Comparison of ENCODE assay signal across 9 cellular contexts in genomic region chr20:23683807-23684206, GRCh38. TPM values are rescaled to one million over a fixed set of nuclear protein-coding genes. Genes with fewer than 3 reads are reported as not detected.
"Had no signal": no experiment of that assay in that cellular context is flagged by ENCODE, and none has a peak within 500 bp of the region (broad histone marks: within the 10 kb centered on the region; RNA-seq: fewer than 3 reads in every experiment).

No MANE protein-coding gene starts in this region.

- H3K27ac ChIP-seq: GM23248, HL-60 had no signal

- H3K36me3 ChIP-seq: HAP-1 had no signal

- H3K4me1 ChIP-seq: HAP-1 had no signal

- H3K4me3 ChIP-seq: GM23248, HAP-1 had no signal

- H3K9me3 ChIP-seq: HAP-1 had no signal

- DNase-seq: GM23248, GOT3, H7, HFFc6 had no signal

RNA-seq across cellular contexts. Expression of gene CST4, which starts 5.0 kb away (rescaled TPM):
- total RNA-seq: GM23248, H4, H7, HepG2, HFFc6, HT1080 had no signal
